In genomic region chr5:141879941-141880738, GRCh38 we compare ENCODE assay signal across 12 cellular contexts. TPM values are rescaled to one million over a fixed set of nuclear protein-coding genes. Genes with fewer than 3 reads are reported as not detected.
DNase-seq lines count a peak whose midpoint lies in the region; ATAC-seq and TF ChIP-seq lines count a peak whose summit lies in the region.
"Had no signal": no experiment of that assay in that cellular context is flagged by ENCODE, and none has a peak within 500 bp of the region (broad histone marks: within the 10 kb centered on the region; RNA-seq: fewer than 3 reads in every experiment).

No MANE protein-coding gene starts in this region.

- H3K9me2 ChIP-seq in GM23338 (ENCODE audit: insufficient read depth) (no peaks in the 10 kb centered on the region), hepatocyte (replicated peaks; ENCODE audit: insufficient read depth) (no peaks in the 10 kb centered on the region)

- WGBS in hepatocyte (ENCODE audit: low lambda C conversion rate, missing lambda C conversion rate), result 36% methylated on average over 7 of the region's 7 CpGs

- H3K4me2 ChIP-seq in GM23338 (peak overlapping the region; percentile 100), hepatocyte (no peak overlapping the region)

- H3K4me1 ChIP-seq in GM23338 (ENCODE audit: insufficient read depth) (peaks cover 50% of the 10 kb centered on the region), hepatocyte (ENCODE audit: insufficient read depth) (peaks cover 24% of the 10 kb centered on the region)

- intact Hi-C loops in posterior cingulate gyrus (cut with DNase I), result loop anchor here (1.0 to 5.0 kb wide), 6 partner anchors 42 to 187 kb away; partner anchors contain the start of gene DELE1

- DNase-seq in GM23338 (ENCODE audit: low spot score) (peak; percentile 47), RPMI7951 (ENCODE audit: low read depth) (peak; percentile 34), hepatocyte (ENCODE audit: low spot score) (peak; percentile 4), posterior cingulate gyrus (peak in 9 of 10 donors; percentile 57 to 95 (median 71))
- DNase-seq: activated effector memory CD4-positive, alpha-beta T cell treated with Interleukin-2 at 50 U/mL for 16 hours; effector CD4-positive, alpha-beta T cell; stimulated activated CD4-positive, alpha-beta T cell treated with anti-CD3 and anti-CD28 coated beads, Interleukin-4, amount 100 ng/mL, for 24 hours had no signal

- H4K20me1 ChIP-seq in GM23338 (replicated peaks; ENCODE audit: insufficient read depth) (0 out of 2 replicates have a peak, but pooled peaks cover 7% of the 10 kb centered on the region), hepatocyte (ENCODE audit: insufficient read depth, poor library complexity, severe bottlenecking) (no peaks in the 10 kb centered on the region)

- H3K9me3 Mint-ChIP-seq in GM23338, result no peaks in the 10 kb centered on the region
- no peaks in the 10 kb centered on the region for H3K9me3 Mint-ChIP-seq in stimulated activated memory B cell treated with anti-CD40 and anti-IgM and Interleukin-4, amounts not matched to agents 10 μg/mL and 1 μg/mL and 100 μg/mL, for 72 hours

- peaks cover 28% of the 10 kb centered on the region for H3K79me2 ChIP-seq in GM23338 (replicated peaks; ENCODE audit: insufficient read depth)
- H3K79me2 ChIP-seq in hepatocyte, result no peaks in the 10 kb centered on the region

- TF ChIP-seq CTCF in GM23338 (conservative IDR thresholded peaks at IDR 0.05; ENCODE audit: low read depth in 2 of 2) (no peak), hepatocyte (IDR thresholded peaks at IDR 0.05; ENCODE audit: poor library complexity) (no peak)

- H2AFZ ChIP-seq in GM23338 (no peak overlapping the region), hepatocyte (no peak overlapping the region)

- no peak for ATAC-seq in GM23338
- ATAC-seq in HG03342 (IDR thresholded peaks at IDR 0.05; ENCODE audit: unreplicated experiment), result no peak
- no peak for ATAC-seq in stimulated activated memory B cell treated with anti-CD40 and anti-IgM and Interleukin-4, amounts not matched to agents 10 μg/mL and 1 μg/mL and 100 μg/mL, for 72 hours
- no peak for ATAC-seq in HG03139 (IDR thresholded peaks at IDR 0.05; ENCODE audit: unreplicated experiment)
- no peak for ATAC-seq in HG02885 (IDR thresholded peaks at IDR 0.05; ENCODE audit: poor library complexity, unreplicated experiment)

- H3K4me3 ChIP-seq in GM23338 (peak overlapping the region; percentile 81; the same call in 1 of the 2 replicates), hepatocyte (no peak overlapping the region)
- H3K4me3 ChIP-seq: thoracic aorta had no signal

- H3K27me3 ChIP-seq in GM23338 (ENCODE audit: insufficient read depth) (peaks cover 5% of the 10 kb centered on the region; the same call in 1 of the 2 replicates), hepatocyte (peaks cover 78% of the 10 kb centered on the region)

- peaks cover 52% of the 10 kb centered on the region for H3K4me1 Mint-ChIP-seq in GM23338
- peaks cover 29% of the 10 kb centered on the region for H3K4me1 Mint-ChIP-seq in stimulated activated memory B cell treated with anti-CD40 and anti-IgM and Interleukin-4, amounts not matched to agents 10 μg/mL and 1 μg/mL and 100 μg/mL, for 72 hours

- H3K36me3 Mint-ChIP-seq in GM23338 (ENCODE audit: low read depth), result peaks cover 8% of the 10 kb centered on the region
- H3K36me3 Mint-ChIP-seq in stimulated activated memory B cell treated with anti-CD40 and anti-IgM and Interleukin-4, amounts not matched to agents 10 μg/mL and 1 μg/mL and 100 μg/mL, for 72 hours, result no peaks in the 10 kb centered on the region

- peak overlapping the region; percentile 38; the same call in 1 of the 3 replicates for H3K4me3 Mint-ChIP-seq in GM23338
- no peak overlapping the region for H3K4me3 Mint-ChIP-seq in stimulated activated memory B cell treated with anti-CD40 and anti-IgM and Interleukin-4, amounts not matched to agents 10 μg/mL and 1 μg/mL and 100 μg/mL, for 72 hours

- H3K36me3 ChIP-seq in GM23338 (ENCODE audit: insufficient read depth) (no peaks in the 10 kb centered on the region), hepatocyte (replicated peaks; ENCODE audit: insufficient read depth, low read depth) (no peaks in the 10 kb centered on the region)
- H3K36me3 ChIP-seq: thoracic aorta had no signal

- H3F3A ChIP-seq in GM23338 (replicated peaks; ENCODE audit: low read depth), result peaks cover 24% of the 10 kb centered on the region; the same call in 1 of the 2 replicates

- H3K27ac ChIP-seq in GM23338 (ENCODE audit: low read depth) (no peak overlapping the region), hepatocyte (no peak overlapping the region)
- H3K27ac ChIP-seq: thoracic aorta had no signal

- H3K27ac Mint-ChIP-seq in GM23338, result no peak overlapping the region
- no peak overlapping the region for H3K27ac Mint-ChIP-seq in stimulated activated memory B cell treated with anti-CD40 and anti-IgM and Interleukin-4, amounts not matched to agents 10 μg/mL and 1 μg/mL and 100 μg/mL, for 72 hours

- no peaks in the 10 kb centered on the region for H3K9me3 ChIP-seq in hepatocyte (ENCODE audit: low read depth)
- H3K9me3 ChIP-seq: thoracic aorta had no signal

- peaks cover 28% of the 10 kb centered on the region for H3K27me3 Mint-ChIP-seq in GM23338 (ENCODE audit: insufficient read depth, low read depth, poor library complexity)
- peaks cover 88% of the 10 kb centered on the region for H3K27me3 Mint-ChIP-seq in stimulated activated memory B cell treated with anti-CD40 and anti-IgM and Interleukin-4, amounts not matched to agents 10 μg/mL and 1 μg/mL and 100 μg/mL, for 72 hours

TF ChIP-seq in GM23338, 12 proteins besides CTCF, POLR2A, EP300 and RAD21 (continues in another document):
- TF ChIP-seq EZH2 (IDR thresholded peaks at IDR 0.05; ENCODE audit: low read depth, unreplicated experiment), result no peak
- no peak for TF ChIP-seq EZH2phosphoT487 (IDR thresholded peaks at IDR 0.05; ENCODE audit: unreplicated experiment)
- TF ChIP-seq CREB1 (CRISPR knock-in tag; IDR thresholded peaks at IDR 0.05; ENCODE audit: low read depth), result no peak
- TF ChIP-seq REST (IDR thresholded peaks at IDR 0.05; ENCODE audit: unreplicated experiment), result no peak
- TF ChIP-seq POLR2AphosphoS5 (IDR thresholded peaks at IDR 0.05; ENCODE audit: low read depth), result no peak

RNA-seq across cellular contexts. Expression of gene PCDH1, which starts 1.9 kb away (rescaled TPM):
- 155 and 183 TPM in 2 replicates for total RNA-seq in GM23338 (2014; rRNA removed; shearing (Covaris generic))
- polyA plus RNA-seq in GM23338 (2016; fragmentation: Nextera tagmentation; extraction: Ambion mirVana) (26.2 and 27.8 TPM in 2 replicates), hepatocyte (6.2 and 8.6 TPM in 2 replicates)
- total RNA-seq in RPMI7951 (2014; rRNA removed; shearing (Covaris generic)), result 1.6 and 2.2 TPM in 2 replicates
- total RNA-seq in hepatocyte, result 10.5 and 10.8 TPM in 2 replicates

RNA-seq across cellular contexts. Expression of gene DELE1, which starts 43.5 kb away (rescaled TPM):
- 50.0 and 62.2 TPM in 2 replicates for total RNA-seq in GM23338 (2014; rRNA removed; shearing (Covaris generic))
- polyA plus RNA-seq in GM23338 (2016; fragmentation: Nextera tagmentation; extraction: Ambion mirVana), result 25.6 and 26.9 TPM in 2 replicates
- 33.9 and 35.8 TPM in 2 replicates for total RNA-seq in RPMI7951 (2014; rRNA removed; shearing (Covaris generic))
- total RNA-seq in hepatocyte, result 57.2 and 62.0 TPM in 2 replicates
- 31.5 and 32.6 TPM in 2 replicates for polyA plus RNA-seq in hepatocyte

Comparison
In these comparisons a context has a peak if more than half of its experiments do, and no peak if none do; other contexts are left out.
1. DNase-seq: peak in every context shown above with its lines; median percentile 71 in posterior cingulate gyrus; 47 in GM23338; 34 in RPMI7951; 4 in hepatocyte.
2. RNA of gene PCDH1, which starts 1.9 kb away (total RNA-seq): 155 to 183 TPM in GM23338; 10.5 to 10.8 TPM in hepatocyte and 1.6 to 2.2 TPM in RPMI7951; every median in the first group is over 10 times any median in the second.